ENCODE assay signal across 9 cellular contexts in the genomic region with DNA sequence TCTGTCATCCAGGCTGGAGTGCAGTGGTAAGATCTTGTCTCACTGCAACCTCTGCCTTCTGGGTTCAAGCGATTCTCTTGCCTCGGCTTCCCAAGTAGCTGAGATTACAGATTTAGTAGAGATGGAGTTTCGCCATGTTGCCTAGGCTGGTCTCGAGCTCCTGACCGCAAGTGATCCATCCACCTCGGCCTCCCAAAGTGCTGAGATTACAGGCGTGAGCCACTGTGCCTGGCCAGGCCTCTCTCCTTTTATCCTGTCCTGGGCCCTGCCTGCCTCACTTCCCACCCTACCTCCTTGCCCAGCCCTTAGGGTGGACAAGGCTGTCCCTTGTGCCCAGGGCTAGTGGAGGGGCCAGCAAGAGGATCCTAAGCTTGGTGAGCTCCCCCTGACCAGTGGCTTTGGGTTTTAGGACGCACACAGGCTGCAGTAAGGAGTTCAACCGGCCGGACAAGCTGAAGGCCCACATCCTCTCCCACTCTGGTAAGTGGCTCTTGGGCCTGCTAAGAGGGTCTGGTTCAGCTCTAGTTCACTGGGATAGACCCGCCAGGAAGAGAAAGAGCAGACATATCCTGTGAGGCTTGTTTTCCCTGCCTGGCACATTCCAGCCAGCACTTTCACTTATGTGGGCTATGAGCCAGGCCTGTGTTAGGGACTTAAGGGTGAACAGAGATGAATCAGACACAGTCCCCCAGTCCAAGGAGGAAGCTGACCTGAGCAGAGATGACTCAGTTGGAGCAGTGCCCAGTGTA. TPM values are rescaled to one million over a fixed set of nuclear protein-coding genes. Genes with fewer than 3 reads are reported as not detected.
DNase-seq lines count a peak whose midpoint lies in the region; ATAC-seq lines count a peak whose summit lies in the region.
"Had no signal": no experiment of that assay in that cellular context is flagged by ENCODE, and none has a peak within 500 bp of the region (broad histone marks: within the 10 kb centered on the region; RNA-seq: fewer than 3 reads in every experiment).

No MANE protein-coding gene starts in this region.

- no peaks in the 10 kb centered on the region; the same call in 1 of the 2 replicates for H3K36me3 ChIP-seq in H7 (replicated peaks; ENCODE audit: control insufficient read depth, insufficient read depth, low read length)

- no peaks in the 10 kb centered on the region for H3K27me3 ChIP-seq in H7 (ENCODE audit: control insufficient read depth, insufficient read depth, low read length)

- H3K4me3 ChIP-seq in H7 (ENCODE audit: insufficient read depth, low read depth, low read length): no peak overlapping the region

- ATAC-seq in GM18867 (IDR thresholded peaks at IDR 0.05; ENCODE audit: unreplicated experiment): no peak

- DNase-seq in AG08396 (ENCODE audit: low spot score) (peak; percentile 89), LoVo (ENCODE audit: low spot score) (peak; percentile 99), dermis microvascular lymphatic vessel endothelial cell (ENCODE audit: low read depth in 2 of 2) (peak; percentile 81 to 99), mucosa of gallbladder (ENCODE audit: low spot score) (peak; percentile 95), H7 (no peak), GDM1 (lab: John Stamatoyannopoulos, UW) (no peak)
- DNase-seq in activated naive CD4-positive, alpha-beta T cell treated with anti-CD3 and anti-CD28 coated beads, Interleukin-2, amount 50 U/mL, for 16 hours: no peak
- DNase-seq: NCI-H526 had no signal

RNA-seq across cellular contexts. Expression of a gene that starts 21.9 kb away (rescaled TPM):
- total RNA-seq in dermis microvascular lymphatic vessel endothelial cell: 27.6 and 50.3 TPM in 2 replicates
- 117 TPM for total RNA-seq in mucosa of gallbladder
- total RNA-seq in H7 (2014; rRNA removed; shearing (Covaris generic)): 31.8 and 33.6 TPM in 2 replicates

RNA-seq across cellular contexts. Expression of a gene that starts 57.5 kb away (rescaled TPM):
- total RNA-seq in dermis microvascular lymphatic vessel endothelial cell (0.77 and 1.4 TPM in 2 replicates), mucosa of gallbladder (5.8 TPM)
- total RNA-seq in H7 (2014; rRNA removed; shearing (Covaris generic)): 6.7 and 7.0 TPM in 2 replicates

Comparison
In these comparisons a context has a peak if more than half of its experiments do, and no peak if none do; other contexts are left out.
1. DNase-seq: peak in AG08396 (single experiment), LoVo (single experiment), dermis microvascular lymphatic vessel endothelial cell (2 of 2) and mucosa of gallbladder (single experiment); none in H7 (single experiment), GDM1 (single experiment) and activated naive CD4-positive, alpha-beta T cell treated with anti-CD3 and anti-CD28 coated beads, Interleukin-2, amount 50 U/mL, for 16 hours (single experiment).